8 cellular contexts compared by ENCODE assay signal in the genomic region with DNA sequence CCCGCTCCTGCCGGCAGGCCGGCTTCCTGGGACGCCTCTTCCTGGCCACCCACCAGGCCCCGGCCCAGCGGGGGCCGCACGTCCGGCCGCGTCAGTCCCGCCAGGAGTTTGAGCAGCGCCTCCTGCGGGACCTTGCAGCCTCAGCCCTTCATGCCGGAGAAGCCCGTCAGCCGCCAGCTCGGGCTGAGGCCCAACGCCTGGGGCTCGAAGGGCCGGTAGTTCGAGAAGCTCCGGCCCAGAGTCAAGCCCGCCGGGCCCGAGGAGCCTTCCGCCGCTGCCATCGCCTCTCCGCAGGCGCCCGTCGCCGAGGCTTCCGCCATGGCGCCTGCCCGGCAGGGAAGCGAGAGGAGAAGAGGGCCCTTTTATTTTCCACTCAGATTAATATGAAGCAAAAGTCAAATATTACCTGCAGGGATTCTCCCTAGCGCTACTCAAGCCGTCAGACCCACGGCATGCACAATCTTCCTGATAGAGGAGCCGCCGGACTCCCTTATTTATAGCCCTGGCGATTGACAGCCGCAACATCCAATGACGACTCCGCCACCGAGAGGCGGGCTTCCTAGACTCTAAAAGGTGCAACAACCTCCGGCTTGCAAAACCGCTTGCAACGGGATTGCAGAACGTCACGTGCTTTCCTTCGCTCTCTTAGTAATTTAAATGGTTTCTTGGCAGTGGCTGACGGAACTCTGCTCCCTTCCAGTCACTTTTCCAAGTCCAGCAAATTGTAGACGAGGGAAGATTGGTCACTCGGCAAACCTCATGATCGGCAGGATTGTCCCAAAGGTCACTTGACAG. TPM values are rescaled to one million over a fixed set of nuclear protein-coding genes. Genes with fewer than 3 reads are reported as not detected.
DNase-seq lines count a peak whose midpoint lies in the region; ATAC-seq and TF ChIP-seq lines count a peak whose summit lies in the region.

A gene with protein sequence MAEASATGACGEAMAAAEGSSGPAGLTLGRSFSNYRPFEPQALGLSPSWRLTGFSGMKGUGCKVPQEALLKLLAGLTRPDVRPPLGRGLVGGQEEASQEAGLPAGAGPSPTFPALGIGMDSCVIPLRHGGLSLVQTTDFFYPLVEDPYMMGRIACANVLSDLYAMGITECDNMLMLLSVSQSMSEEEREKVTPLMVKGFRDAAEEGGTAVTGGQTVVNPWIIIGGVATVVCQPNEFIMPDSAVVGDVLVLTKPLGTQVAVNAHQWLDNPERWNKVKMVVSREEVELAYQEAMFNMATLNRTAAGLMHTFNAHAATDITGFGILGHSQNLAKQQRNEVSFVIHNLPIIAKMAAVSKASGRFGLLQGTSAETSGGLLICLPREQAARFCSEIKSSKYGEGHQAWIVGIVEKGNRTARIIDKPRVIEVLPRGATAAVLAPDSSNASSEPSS (minus strand): TSS at position 467 of the 795 bp plus-strand sequence. CDS start 147 bp downstream, at position 320.

- peaks cover 3 to 27% (median 15%) of the 10 kb centered on the region in 11 experiments; a peak in 12 of 22 replicates for H4K20me1 ChIP-seq in BLaER1 treated with 17β-estradiol and CSF1 and Interleukin-3, amounts not matched to agents 10 nM and 100 nM

- under 1% methylated on average over 59 of the region's 59 CpGs for WGBS in liver

- ATAC-seq in HG03520 (IDR thresholded peaks at IDR 0.05; ENCODE audit: unreplicated experiment): peak; percentile 71

- H3K4me2 ChIP-seq in BLaER1 treated with 17β-estradiol and CSF1 and Interleukin-3, amounts not matched to agents 10 nM and 100 nM: peak within 1 kb of the TSS; percentile 89 to 99 (median 97)

- peak within 1 kb of the TSS; percentile 75 to 89 (median 86) for H3K4me3 ChIP-seq in BLaER1 treated with 17β-estradiol and CSF1 and Interleukin-3, amounts not matched to agents 10 nM and 100 nM
- H3K4me3 ChIP-seq in liver (ENCODE audit: low read depth in 1 of 3, low read length in 3 of 3): peak within 1 kb of the TSS; percentile 85 to 99 (median 86)

- no peaks in the 10 kb centered on the region for H3K27me3 ChIP-seq in BLaER1 treated with 17β-estradiol and CSF1 and Interleukin-3, amounts not matched to agents 10 nM and 100 nM
- H3K27me3 ChIP-seq in liver (ENCODE audit: control insufficient read depth in 4 of 4, insufficient read depth in 4 of 4, low read length in 3 of 4): no peaks in the 10 kb centered on the region

- H3K9ac ChIP-seq in BLaER1 treated with 17β-estradiol and CSF1 and Interleukin-3, amounts not matched to agents 10 nM and 100 nM: peak within 1 kb of the TSS; percentile 89 to 99 (median 96)
- peak within 1 kb of the TSS; percentile 92 to 98 for H3K9ac ChIP-seq in liver (ENCODE audit: low read depth in 1 of 2, low read length in 2 of 2)

- DNase-seq in GM19240 (ENCODE audit: insufficient read length, low spot score): peak; percentile 64
- peak; percentile 64 for DNase-seq in NCI-H748 treated with DMSO at 0.1 percent for 48 hours (lab: John Stamatoyannopoulos, UW)
- peak; percentile 95 to 98 for DNase-seq in activated CD4-positive, alpha-beta T cell treated with anti-CD3 and anti-CD28 coated beads, Interleukin-2, amount 50 U/mL, for 4 hours
- DNase-seq in dermis microvascular lymphatic vessel endothelial cell (ENCODE audit: low read depth in 2 of 2): peak; percentile 96 to 98
- DNase-seq in stimulated activated CD4-positive, alpha-beta T cell treated with anti-CD3 and anti-CD28 coated beads, Interleukin-4, amount 100 ng/mL, for 24 hours: peak; percentile 97

- peaks cover 20 to 27% (median 24%) of the 10 kb centered on the region in 11 experiments for H3K36me3 ChIP-seq in BLaER1 treated with 17β-estradiol and CSF1 and Interleukin-3, amounts not matched to agents 10 nM and 100 nM
- H3K36me3 ChIP-seq in liver (ENCODE audit: control insufficient read depth in 4 of 4, insufficient read depth in 3 of 4, low read depth in 1 of 4, low read length in 3 of 4): peaks cover 0 to 2% (median 0%) of the 10 kb centered on the region in 4 donors

- peak; percentile 46 to 58 for TF ChIP-seq RAD21 in liver (IDR thresholded peaks at IDR 0.05)

- no peak for TF ChIP-seq CTCF in liver (IDR thresholded peaks at IDR 0.05; ENCODE audit: low read depth, low read length, missing input control)

- peak within 1 kb of the TSS; percentile 92 to 98 (median 96) for H3K27ac ChIP-seq in BLaER1 treated with 17β-estradiol and CSF1 and Interleukin-3, amounts not matched to agents 10 nM and 100 nM
- H3K27ac ChIP-seq in liver (ENCODE audit: low read depth in 1 of 2, low read length in 2 of 2): peak within 1 kb of the TSS; percentile 96 to 99

- H3K4me1 ChIP-seq in BLaER1 treated with 17β-estradiol and CSF1 and Interleukin-3, amounts not matched to agents 10 nM and 100 nM: peaks cover 22 to 46% (median 28%) of the 10 kb centered on the region in 10 experiments
- H3K4me1 ChIP-seq in liver (ENCODE audit: control insufficient read depth in 4 of 4, insufficient read depth in 4 of 4, low read length in 3 of 4): peaks cover 4 to 30% (median 18%) of the 10 kb centered on the region in 4 donors

- peaks cover 10 to 30% (median 18%) of the 10 kb centered on the region in 11 experiments; a peak in 19 of 22 replicates for H3K9me3 ChIP-seq in BLaER1 treated with 17β-estradiol and CSF1 and Interleukin-3, amounts not matched to agents 10 nM and 100 nM (replicated peaks in 1 of 11)
- no peaks in the 10 kb centered on the region for H3K9me3 ChIP-seq in liver (ENCODE audit: control insufficient read depth in 4 of 4, low read length in 3 of 4)

TF ChIP-seq in liver, 16 proteins besides CTCF, POLR2A, EP300 and RAD21:
- peak; percentile 98 for TF ChIP-seq SP1 (IDR thresholded peaks at IDR 0.05)
- peak; percentile 94 for TF ChIP-seq MAX (IDR thresholded peaks at IDR 0.05)
- peak; percentile 60 for TF ChIP-seq FOXA2 (IDR thresholded peaks at IDR 0.05)
- peak; percentile 52 to 80 for TF ChIP-seq EGR1 (IDR thresholded peaks at IDR 0.05; ENCODE audit: low read depth in 2 of 2)
- TF ChIP-seq TAF1 (conservative IDR thresholded peaks at IDR 0.05): peak; percentile 98
- TF ChIP-seq JUND (IDR thresholded peaks at IDR 0.05): peak; percentile 72 to 85
- TF ChIP-seq REST (IDR thresholded peaks at IDR 0.05): peak; percentile 91
- TF ChIP-seq ATF3 (IDR thresholded peaks at IDR 0.05): peak; percentile 91
- TF ChIP-seq YY1 (IDR thresholded peaks at IDR 0.05): peak; percentile 96
- TF ChIP-seq GABPA (IDR thresholded peaks at IDR 0.05 in 1 of 2, conservative IDR thresholded peaks at IDR 0.05 in 1 of 2): peak; percentile 56 to 83
- TF ChIP-seq RXRA (IDR thresholded peaks at IDR 0.05): peak; percentile 94 to 95
- TF ChIP-seq, protein P1, sequence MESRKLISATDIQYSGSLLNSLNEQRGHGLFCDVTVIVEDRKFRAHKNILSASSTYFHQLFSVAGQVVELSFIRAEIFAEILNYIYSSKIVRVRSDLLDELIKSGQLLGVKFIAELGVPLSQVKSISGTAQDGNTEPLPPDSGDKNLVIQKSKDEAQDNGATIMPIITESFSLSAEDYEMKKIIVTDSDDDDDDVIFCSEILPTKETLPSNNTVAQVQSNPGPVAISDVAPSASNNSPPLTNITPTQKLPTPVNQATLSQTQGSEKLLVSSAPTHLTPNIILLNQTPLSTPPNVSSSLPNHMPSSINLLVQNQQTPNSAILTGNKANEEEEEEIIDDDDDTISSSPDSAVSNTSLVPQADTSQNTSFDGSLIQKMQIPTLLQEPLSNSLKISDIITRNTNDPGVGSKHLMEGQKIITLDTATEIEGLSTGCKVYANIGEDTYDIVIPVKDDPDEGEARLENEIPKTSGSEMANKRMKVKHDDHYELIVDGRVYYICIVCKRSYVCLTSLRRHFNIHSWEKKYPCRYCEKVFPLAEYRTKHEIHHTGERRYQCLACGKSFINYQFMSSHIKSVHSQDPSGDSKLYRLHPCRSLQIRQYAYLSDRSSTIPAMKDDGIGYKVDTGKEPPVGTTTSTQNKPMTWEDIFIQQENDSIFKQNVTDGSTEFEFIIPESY (IDR thresholded peaks at IDR 0.05): peak; percentile 97
- peak; percentile 88 to 96 for TF ChIP-seq HNF4A (conservative IDR thresholded peaks at IDR 0.05)
- TF ChIP-seq HNF4G (IDR thresholded peaks at IDR 0.05): peak; percentile 79
- peak; percentile 61 for TF ChIP-seq NR2F2 (IDR thresholded peaks at IDR 0.05)
- peak; percentile 79 for TF ChIP-seq FOXA1 (IDR thresholded peaks at IDR 0.05)

RNA-seq across cellular contexts. Expression of the gene that starts here (rescaled TPM):
- total RNA-seq in dermis microvascular lymphatic vessel endothelial cell (13.6 and 24.9 TPM in 2 replicates), liver (100 to 1,000 TPM in 1 of 2 donors, 10 to 100 TPM in 1; 50.1 to 122 TPM)
- 100 to 1,000 TPM; 143 to 241 TPM for polyA plus RNA-seq in liver

Comparison
In these comparisons a context has a peak if more than half of its experiments do, and no peak if none do; other contexts are left out.
1. Peak in every context shown above with its lines: DNase-seq, ATAC-seq, H3K4me3 ChIP-seq and H3K27ac ChIP-seq.